In the genomic region with DNA sequence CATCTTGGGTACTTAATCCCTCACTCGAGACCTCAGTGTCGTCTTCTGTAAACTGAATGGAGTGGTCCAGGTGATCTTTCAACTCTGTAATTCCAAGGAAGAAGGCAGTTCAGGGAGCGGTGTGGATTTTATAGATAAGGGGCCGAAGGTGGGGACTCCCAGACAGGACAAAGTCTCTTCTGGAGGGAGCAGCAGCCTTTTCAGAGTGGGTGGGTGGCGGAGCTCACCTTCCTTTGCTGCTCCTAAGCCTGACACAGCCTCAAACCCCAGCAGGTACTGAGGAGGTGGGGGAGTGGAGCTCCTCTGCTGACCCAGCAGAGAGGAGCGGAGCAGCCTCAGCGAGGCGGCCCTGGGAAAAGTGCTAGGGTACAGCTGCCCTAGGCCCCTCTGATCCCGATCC, we compare ENCODE assay signal across 31 cellular contexts.
DNase-seq lines count a peak whose midpoint lies in the region; ATAC-seq and TF ChIP-seq lines count a peak whose summit lies in the region.
"Had no signal": no experiment of that assay in that cellular context is flagged by ENCODE, and none has a peak within 500 bp of the region (broad histone marks: within the 10 kb centered on the region; RNA-seq: fewer than 3 reads in every experiment).

No MANE protein-coding gene starts in this region.

- peak overlapping the region; percentile 70 for H3K27ac Mint-ChIP-seq in progenitor cell of endocrine pancreas
- H3K27ac Mint-ChIP-seq: activated naive CD8-positive, alpha-beta T cell treated with anti-CD3 and anti-CD28 coated beads, Interleukin-2, amount 50 U/mL, for 24 hours; activated T-cell treated with anti-CD3 and anti-CD28 coated beads, Interleukin-2, amount 50 U/mL, for 72 hours; neural progenitor cell had no signal

- BruUV-seq in Panc1 (replicated peaks; lab: Mats Ljungman, UMichigan), result no TSS peak

- H3K36me3 ChIP-seq in Panc1 (ENCODE audit: control insufficient read depth, insufficient read depth, low read length), result no peaks in the 10 kb centered on the region
- H3K36me3 ChIP-seq in esophagus squamous epithelium, result no peaks in the 10 kb centered on the region
- H3K36me3 ChIP-seq in adrenal gland (replicated peaks in 1 of 2), result no peaks in the 10 kb centered on the region
- H3K36me3 ChIP-seq: MG63, neural progenitor cell, pancreas, right atrium auricular region, tibial artery had no signal

- in situ Hi-C loops in Panc1 (cut with HindIII; ENCODE audit: low pct_unique_long_range_greater_than_20kb, low sequenced_read_pairs), result no loop called here

- DNase-seq in Panc1 (ENCODE audit: low read depth, low spot score) (no peak), esophagus squamous epithelium (lab: John Stamatoyannopoulos, UW) (no peak), progenitor cell of endocrine pancreas (ENCODE audit: low spot score, unreplicated experiment) (no peak), dorsolateral prefrontal cortex (no peak), adrenal gland (no peak)
- DNase-seq: activated CD4-positive, alpha-beta T cell treated with anti-CD3 and anti-CD28 coated beads, Interleukin-2, amount 50 U/mL, for 4 hours; activated naive CD4-positive, alpha-beta T cell; activated naive CD8-positive, alpha-beta T cell treated with anti-CD3 and anti-CD28 coated beads, Interleukin-2, amount 50 U/mL, for 24 hours; activated T-cell treated with anti-CD3 and anti-CD28 coated beads, Interleukin-2, amount 50 U/mL, for 72 hours; AML-193; CD4-positive, alpha-beta memory T cell; DMS 273 treated with DMSO at 0.1 percent for 48 hours; EL; GM23248; hippocampal formation; MG63; NCI-H1105; NCI-H187 treated with DMSO at 0.1 percent for 48 hours; NCI-H2171; SK-N-SH; stimulated activated CD4-positive, alpha-beta T cell treated with anti-CD3 and anti-CD28 coated beads, Interleukin-2, amount 100 ng/mL, for 48 hours; stimulated activated naive CD8-positive, alpha-beta T cell treated with anti-CD3 and anti-CD28 coated beads, Interleukin-15, amount 100 ng/mL, for 72 hours; tibial artery had no signal

- peaks cover 45% of the 10 kb centered on the region for H3K4me1 ChIP-seq in Panc1 (ENCODE audit: control insufficient read depth, insufficient read depth, low read length)
- H3K4me1 ChIP-seq in esophagus squamous epithelium, result peaks cover 11 to 48% (median 14%) of the 10 kb centered on the region in 3 donors
- H3K4me1 ChIP-seq in adrenal gland (replicated peaks in 1 of 2), result no peaks in the 10 kb centered on the region
- H3K4me1 ChIP-seq: neural progenitor cell had no signal

- H3K9me3 ChIP-seq in Panc1 (ENCODE audit: control insufficient read depth, insufficient read depth, low read depth, low read length) (no peaks in the 10 kb centered on the region; the same call in 1 of the 2 replicates), esophagus squamous epithelium (no peaks in the 10 kb centered on the region), adrenal gland (replicated peaks in 1 of 3) (no peaks in the 10 kb centered on the region)
- H3K9me3 ChIP-seq: MG63, pancreas, right atrium auricular region, SK-N-SH, tibial artery had no signal

- H3K4me3 Mint-ChIP-seq in progenitor cell of endocrine pancreas (ENCODE audit: low read depth), result no peak overlapping the region
- H3K4me3 Mint-ChIP-seq: activated naive CD8-positive, alpha-beta T cell treated with anti-CD3 and anti-CD28 coated beads, Interleukin-2, amount 50 U/mL, for 24 hours; activated T-cell treated with anti-CD3 and anti-CD28 coated beads, Interleukin-2, amount 50 U/mL, for 72 hours; CD4-positive, alpha-beta memory T cell; central memory CD8-positive, alpha-beta T cell; neural progenitor cell; stimulated activated naive CD8-positive, alpha-beta T cell treated with anti-CD3 and anti-CD28 coated beads, Interleukin-15, amount 100 ng/mL, for 72 hours had no signal

- peak overlapping the region; percentile 52 for H3K27ac ChIP-seq in C4-2B
- peak overlapping the region; percentile 76 for H3K27ac ChIP-seq in Panc1 (ENCODE audit: low read length)
- H3K27ac ChIP-seq in esophagus squamous epithelium, result peak overlapping the region; percentile 61 to 76 (median 69)
- no peak overlapping the region for H3K27ac ChIP-seq in dorsolateral prefrontal cortex
- no peak overlapping the region for H3K27ac ChIP-seq in adrenal gland
- H3K27ac ChIP-seq: GM23248, neural progenitor cell, right atrium auricular region, tibial artery had no signal

- intact Hi-C loops in Panc1 (cut with micrococcal nuclease; ENCODE audit: unreplicated experiment), result no loop called here
- intact Hi-C loops in esophagus squamous epithelium (cut with DNase I), result no loop called here
- intact Hi-C loops in dorsolateral prefrontal cortex (cut with DNase I), result loop anchor here in 1 of 2 donors (10.0 kb wide), 2 partner anchors 46 to 146 kb away; a partner anchor contains a TSS
- intact Hi-C loops in adrenal gland (cut with DNase I), result no loop called here

- H3K27me3 Mint-ChIP-seq in progenitor cell of endocrine pancreas, result no peaks in the 10 kb centered on the region
- H3K27me3 Mint-ChIP-seq: activated naive CD8-positive, alpha-beta T cell treated with anti-CD3 and anti-CD28 coated beads, Interleukin-2, amount 50 U/mL, for 24 hours; CD4-positive, alpha-beta memory T cell; central memory CD8-positive, alpha-beta T cell; stimulated activated naive CD8-positive, alpha-beta T cell treated with anti-CD3 and anti-CD28 coated beads, Interleukin-15, amount 100 ng/mL, for 72 hours had no signal

- TF ChIP-seq CTCF in C4-2B (conservative IDR thresholded peaks at IDR 0.05), result no peak
- no peak for TF ChIP-seq CTCF in Panc1 (IDR thresholded peaks at IDR 0.05)
- TF ChIP-seq CTCF in esophagus squamous epithelium (IDR thresholded peaks at IDR 0.05), result no peak
- TF ChIP-seq CTCF in progenitor cell of endocrine pancreas (IDR thresholded peaks at IDR 0.05; ENCODE audit: unreplicated experiment), result no peak
- TF ChIP-seq CTCF in dorsolateral prefrontal cortex (IDR thresholded peaks at IDR 0.05 in 54 of 56, conservative IDR thresholded peaks at IDR 0.05 in 2 of 56; ENCODE audit: low read depth in 1 of 56, partially characterized antibody in 56 of 56), result no peak
- TF ChIP-seq CTCF in adrenal gland (IDR thresholded peaks at IDR 0.05), result no peak

- no peak for TF ChIP-seq POLR2A in esophagus squamous epithelium (IDR thresholded peaks at IDR 0.05)
- no peak for TF ChIP-seq POLR2A in adrenal gland (IDR thresholded peaks at IDR 0.05)

- peaks cover 4% of the 10 kb centered on the region for H3K36me3 Mint-ChIP-seq in progenitor cell of endocrine pancreas (ENCODE audit: insufficient read depth)
- H3K36me3 Mint-ChIP-seq: CD4-positive, alpha-beta memory T cell; neural progenitor cell had no signal

- H3K4me3 ChIP-seq in Panc1 (ENCODE audit: low read depth in 2 of 2, low read length in 2 of 2) (no peak overlapping the region), esophagus squamous epithelium (no peak overlapping the region), dorsolateral prefrontal cortex (no peak overlapping the region), adrenal gland (no peak overlapping the region)
- H3K4me3 ChIP-seq: GM23248, MG63, neural progenitor cell, right atrium auricular region, tibial artery had no signal

- peaks cover 2% of the 10 kb centered on the region for H3K9me3 Mint-ChIP-seq in progenitor cell of endocrine pancreas (ENCODE audit: low read depth)
- H3K9me3 Mint-ChIP-seq: activated naive CD8-positive, alpha-beta T cell treated with anti-CD3 and anti-CD28 coated beads, Interleukin-2, amount 50 U/mL, for 24 hours; activated T-cell treated with anti-CD3 and anti-CD28 coated beads, Interleukin-2, amount 50 U/mL, for 72 hours; CD4-positive, alpha-beta memory T cell; central memory CD8-positive, alpha-beta T cell had no signal

- peaks cover 20% of the 10 kb centered on the region for H3K4me1 Mint-ChIP-seq in progenitor cell of endocrine pancreas (ENCODE audit: low read depth)
- H3K4me1 Mint-ChIP-seq: neural progenitor cell had no signal

- POLR2A ChIA-PET in Panc1 (lab: Charles Lee), result no interaction called here

- CTCF ChIA-PET in Panc1 (lab: Charles Lee), result no interaction called here

- ATAC-seq in Panc1 (no peak), GM19463 (IDR thresholded peaks at IDR 0.05; ENCODE audit: unreplicated experiment) (no peak), HG02852 (IDR thresholded peaks at IDR 0.05; ENCODE audit: unreplicated experiment) (no peak)
- ATAC-seq: activated naive CD8-positive, alpha-beta T cell treated with anti-CD3 and anti-CD28 coated beads, Interleukin-2, amount 50 U/mL, for 24 hours; activated T-cell treated with anti-CD3 and anti-CD28 coated beads, Interleukin-2, amount 50 U/mL, for 72 hours; Right ventricle myocardium inferior; stimulated activated naive CD8-positive, alpha-beta T cell treated with anti-CD3 and anti-CD28 coated beads, Interleukin-15, amount 100 ng/mL, for 72 hours had no signal

- 63 to 81% methylated on average over 3 to 4 of the region's 9 CpGs for WGBS in esophagus squamous epithelium, 2 donors
- WGBS in adrenal gland, 4 donors, result 67 to 87% (median 75%) methylated on average over 3 to 9 of the region's 9 CpGs

- no peaks in the 10 kb centered on the region for H3K27me3 ChIP-seq in Panc1 (ENCODE audit: control insufficient read depth, insufficient read depth, low read length)
- H3K27me3 ChIP-seq in esophagus squamous epithelium, result no peaks in the 10 kb centered on the region
- no peaks in the 10 kb centered on the region for H3K27me3 ChIP-seq in dorsolateral prefrontal cortex
- H3K27me3 ChIP-seq in adrenal gland, result peaks cover 5% of the 10 kb centered on the region
- H3K27me3 ChIP-seq: MG63, neural progenitor cell, pancreas, right atrium auricular region had no signal

Comparison
In these comparisons a context has a peak if more than half of its experiments do, and no peak if none do; other contexts are left out.
1. H3K27ac ChIP-seq: peak in C4-2B (single experiment), Panc1 (single experiment) and esophagus squamous epithelium (4 of 4); none in dorsolateral prefrontal cortex (0 of 59) and adrenal gland (0 of 5).